1 cellular context compared by ENCODE assay signal in the genomic region with DNA sequence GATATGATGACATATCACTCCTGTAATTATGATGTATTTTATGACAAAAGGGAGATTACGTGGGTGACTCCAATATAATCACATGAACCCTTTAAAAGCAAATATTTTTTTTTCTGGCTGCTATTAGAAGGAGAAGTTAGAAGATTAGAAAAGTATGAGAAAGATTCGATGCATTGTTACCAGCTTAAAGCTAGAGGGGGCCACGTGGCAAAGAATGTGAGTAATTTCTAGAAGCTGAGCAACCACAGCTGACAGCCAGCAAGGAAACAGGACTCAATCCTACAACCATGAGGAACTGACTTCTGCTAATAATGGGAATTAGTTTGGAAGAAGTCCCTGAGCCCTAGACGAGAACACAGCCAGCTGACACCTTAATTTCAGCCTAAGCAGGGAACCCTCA.
TF ChIP-seq lines count a peak whose summit lies in the region.

No MANE protein-coding gene starts in this region.

TF ChIP-seq in WTC11, 78 proteins besides CTCF, POLR2A, EP300 and RAD21 (continued from another document):
- TF ChIP-seq HMGA2 (CRISPR knock-in tag; IDR thresholded peaks at IDR 0.05): no peak
